18 cellular contexts compared by ENCODE assay signal in genomic region chr10:62810131-62810530, GRCh38. TPM values are rescaled to one million over a fixed set of nuclear protein-coding genes. Genes with fewer than 3 reads are reported as not detected.
DNase-seq lines count a peak whose midpoint lies in the region; ATAC-seq, FAIRE-seq and TF ChIP-seq lines count a peak whose summit lies in the region.
"Had no signal": no experiment of that assay in that cellular context is flagged by ENCODE, and none has a peak within 500 bp of the region (broad histone marks: within the 10 kb centered on the region; RNA-seq: fewer than 3 reads in every experiment).

No MANE protein-coding gene starts in this region.

- DNase-seq in activated naive CD4-positive, alpha-beta T cell treated with anti-CD3 and anti-CD28 coated beads, Interleukin-2, amount 50 U/mL, for 72 hours (ENCODE audit: low spot score in 2 of 2) = no peak
- DNase-seq in activated naive CD4-positive, alpha-beta T cell treated with anti-CD3 and anti-CD28 coated beads, Interleukin-2, amount 50 U/mL, for 16 hours = no peak
- DNase-seq in MV-4-11 (lab: John Stamatoyannopoulos, UW) (peak; percentile 74), K562 (ENCODE audit: extremely low read depth in 1 of 4, low spot score in 3 of 4) (no peak), NCI-H524 (lab: John Stamatoyannopoulos, UW) (no peak)
- no peak for DNase-seq in stimulated activated CD4-positive, alpha-beta T cell treated with anti-CD3 and anti-CD28 coated beads, Interleukin-12 subunit alpha, Interleukin-12 subunit beta, amount 100 ng/mL, for 4 hours
- DNase-seq: CD8-positive, alpha-beta memory T cell; DMS79; NCI-H1417; NCI-H187; NCI-H2107; NCI-H2227 treated with DMSO at 0.1 percent for 48 hours; NCI-H510A treated with DMSO at 0.1 percent for 48 hours; PC-9 had no signal

- POLR2A ChIA-PET in K562 (lab: Yijun Ruan, JAX) = no interaction called here

- TF ChIP-seq RAD21 in K562 (CRISPR knock-in tag; conservative IDR thresholded peaks at IDR 0.05 in 1 of 2, IDR thresholded peaks at IDR 0.05 in 1 of 2) = no peak

- H3K4me1 ChIP-seq in K562 (replicated peaks in 1 of 2; ENCODE audit: control insufficient read depth in 2 of 2, insufficient read depth in 2 of 2, low read length in 2 of 2) = peaks cover 13 to 20% of the 10 kb centered on the region in 2 experiments; a peak in 4 of 5 replicates

- no peak overlapping the region for H3K4me3 Mint-ChIP-seq in stimulated activated memory B cell treated with anti-CD40 and anti-IgM and Interleukin-4, amounts not matched to agents 10 μg/mL and 1 μg/mL and 100 μg/mL, for 72 hours
- H3K4me3 Mint-ChIP-seq: CD8-positive, alpha-beta memory T cell had no signal

- H3K27me3 Mint-ChIP-seq in stimulated activated memory B cell treated with anti-CD40 and anti-IgM and Interleukin-4, amounts not matched to agents 10 μg/mL and 1 μg/mL and 100 μg/mL, for 72 hours = peaks cover 3% of the 10 kb centered on the region

- TF ChIP-seq CTCF in K562 (IDR thresholded peaks at IDR 0.05 in 2 of 3, conservative IDR thresholded peaks at IDR 0.05 in 1 of 3; ENCODE audit: insufficient read depth in 2 of 3, low read depth in 1 of 3, low read length in 3 of 3) = no peak

- H3K27ac ChIP-seq in K562 (ENCODE audit: extremely low read depth, low read depth, low read length) = no peak overlapping the region
- H3K27ac ChIP-seq: A549, BLaER1, PC-9 had no signal

- TF ChIP-seq EP300 in K562 (IDR thresholded peaks at IDR 0.05; ENCODE audit: low read length) = no peak

- BruUV-seq in K562 (replicated peaks; lab: Mats Ljungman, UMichigan) = no TSS peak

- no peak overlapping the region for H2AFZ ChIP-seq in K562 (ENCODE audit: low read depth, low read length)
- H2AFZ ChIP-seq: PC-9 had no signal

- no peak overlapping the region for H3K4me3 ChIP-seq in K562
- H3K4me3 ChIP-seq: A549, BLaER1, PC-9 had no signal

- no peak overlapping the region for H3K9ac ChIP-seq in K562 (ENCODE audit: insufficient read depth in 1 of 2, low read depth in 2 of 2, low read length in 2 of 2)
- H3K9ac ChIP-seq: BLaER1 had no signal

- in situ Hi-C loops in K562 (cut with MboI) = no loop called here

- H3K9me3 Mint-ChIP-seq in activated naive CD4-positive, alpha-beta T cell treated with anti-CD3 and anti-CD28 coated beads, Interleukin-2, amount 50 U/mL, for 72 hours = no peaks in the 10 kb centered on the region
- H3K9me3 Mint-ChIP-seq in stimulated activated memory B cell treated with anti-CD40 and anti-IgM and Interleukin-4, amounts not matched to agents 10 μg/mL and 1 μg/mL and 100 μg/mL, for 72 hours = no peaks in the 10 kb centered on the region
- H3K9me3 Mint-ChIP-seq: CD8-positive, alpha-beta memory T cell had no signal

- intact Hi-C loops in K562 (cut with micrococcal nuclease) = no loop called here

- H3K27ac Mint-ChIP-seq in activated naive CD4-positive, alpha-beta T cell treated with anti-CD3 and anti-CD28 coated beads, Interleukin-2, amount 50 U/mL, for 72 hours = peak overlapping the region; percentile 79 to 87
- peak overlapping the region; percentile 96 for H3K27ac Mint-ChIP-seq in stimulated activated memory B cell treated with anti-CD40 and anti-IgM and Interleukin-4, amounts not matched to agents 10 μg/mL and 1 μg/mL and 100 μg/mL, for 72 hours

- peaks cover 12 to 27% of the 10 kb centered on the region in 2 experiments; a peak in 4 of 5 replicates for H3K27me3 ChIP-seq in K562 (ENCODE audit: control insufficient read depth in 2 of 2, insufficient read depth in 2 of 2, low read length in 2 of 2)

- peaks cover 30% of the 10 kb centered on the region for H3K36me3 ChIP-seq in K562 (ENCODE audit: control insufficient read depth, insufficient read depth, low read length)

- H3K36me3 Mint-ChIP-seq in activated naive CD4-positive, alpha-beta T cell treated with anti-CD3 and anti-CD28 coated beads, Interleukin-2, amount 50 U/mL, for 72 hours = peaks cover 36 to 44% of the 10 kb centered on the region in 2 donors
- peaks cover 57% of the 10 kb centered on the region for H3K36me3 Mint-ChIP-seq in stimulated activated memory B cell treated with anti-CD40 and anti-IgM and Interleukin-4, amounts not matched to agents 10 μg/mL and 1 μg/mL and 100 μg/mL, for 72 hours

- peaks cover 75% of the 10 kb centered on the region for H3K4me1 Mint-ChIP-seq in stimulated activated memory B cell treated with anti-CD40 and anti-IgM and Interleukin-4, amounts not matched to agents 10 μg/mL and 1 μg/mL and 100 μg/mL, for 72 hours

- ATAC-seq in activated naive CD4-positive, alpha-beta T cell treated with anti-CD3 and anti-CD28 coated beads, Interleukin-2, amount 50 U/mL, for 72 hours = no peak
- no peak for ATAC-seq in K562
- ATAC-seq in stimulated activated memory B cell treated with anti-CD40 and anti-IgM and Interleukin-4, amounts not matched to agents 10 μg/mL and 1 μg/mL and 100 μg/mL, for 72 hours = no peak
- ATAC-seq: A549 had no signal

- peaks cover 17% of the 10 kb centered on the region for H4K20me1 ChIP-seq in K562 (replicated peaks; ENCODE audit: control insufficient read depth, insufficient read depth, low read length)

- peak; percentile 46 for FAIRE-seq in K562 (lab: Jason Lieb, UNC)
- FAIRE-seq: A549, H1 had no signal

- 83% methylated on average over 4 of the region's 4 CpGs for WGBS in K562 (ENCODE audit: insufficient coverage, low coverage, missing lambda C conversion rate)

- CTCF ChIA-PET in K562 (lab: Yijun Ruan, JAX; ENCODE audit: low intra/inter-chr PET ratio) = no interaction called here

- no peaks in the 10 kb centered on the region for H3K9me3 ChIP-seq in K562 (replicated peaks; ENCODE audit: control insufficient read depth, insufficient read depth, low read depth, low read length)
- H3K9me3 ChIP-seq: A549, BLaER1 had no signal

- no peak overlapping the region for H3K4me2 ChIP-seq in K562 (ENCODE audit: insufficient read depth, low read length)
- H3K4me2 ChIP-seq: A549, BLaER1, PC-9 had no signal

- peaks cover 34% of the 10 kb centered on the region for H3K79me2 ChIP-seq in K562 (ENCODE audit: control insufficient read depth, insufficient read depth, low read length)

- H3K9me1 ChIP-seq in K562 (ENCODE audit: control insufficient read depth, insufficient read depth, low read length) = peaks cover 3% of the 10 kb centered on the region

- TF ChIP-seq POLR2A in K562 (conservative IDR thresholded peaks at IDR 0.05) = no peak

TF ChIP-seq in K562, 482 proteins besides CTCF, POLR2A, EP300 and RAD21 (continues in another document):
- TF ChIP-seq U2AF2 (optimal IDR thresholded peaks at IDR 0.05; ENCODE audit: low read depth, low read length) (no peak), BACH1 (tag; IDR thresholded peaks at IDR 0.05) (no peak), SUPT5H (IDR thresholded peaks at IDR 0.05) (no peak), RHOXF2B (CRISPR knock-in tag; conservative IDR thresholded peaks at IDR 0.05) (no peak), NFIC (IDR thresholded peaks at IDR 0.05) (no peak)

RNA-seq across cellular contexts. Expression of gene ADO, which starts 5.6 kb away (rescaled TPM):
- 10 to 100 TPM; 16.6 to 17.1 TPM for total RNA-seq in activated naive CD4-positive, alpha-beta T cell treated with anti-CD3 and anti-CD28 coated beads, Interleukin-2, amount 50 U/mL, for 72 hours
- 7.7 and 9.9 TPM in 2 replicates for total RNA-seq in K562 (2011; cell fraction: chromatin; rRNA removed; ENCODE audit: low replicate concordance)
- 12.4 and 12.8 TPM in 2 replicates for total RNA-seq in K562 (2011; cell fraction: nucleolus; rRNA removed)
- total RNA-seq in K562 (2011; cell fraction: nucleoplasm; rRNA removed) = 13.9 and 17.6 TPM in 2 replicates
- total RNA-seq in K562 (2014; rRNA removed) (19.5 and 23.8 TPM in 2 replicates), K562 (2014; rRNA removed; fragmentation: Illumina TruSeq; extraction: Trizol) (13.1 and 14.7 TPM in 2 replicates), K562 (2015; rRNA removed; fragmentation: Illumina TruSeq; extraction: Trizol) (18.1 and 19.5 TPM in 2 replicates), K562 (2021) (20.0 and 20.6 TPM in 2 replicates)
- polyA plus RNA-seq in K562 (2011; rRNA removed) (14.4 and 16.8 TPM in 2 replicates), K562 (2014; fragmentation: Illumina TruSeq; extraction: Trizol) (14.1 and 16.1 TPM in 2 replicates), K562 (2014; fragmentation: Nextera tagmentation; extraction: Ambion mirVana) (1 to 10 TPM; 3.0 to 3.8 TPM), K562 (2014; rRNA removed) (15.3 and 15.6 TPM in 2 replicates)
- 9.7 and 16.6 TPM in 2 replicates for polyA plus RNA-seq in K562 (2011; cell fraction: cytosol; rRNA removed)
- polyA plus RNA-seq in K562 (2011; cell fraction: nucleus; rRNA removed) = 7.9 and 8.7 TPM in 2 replicates
- 12.4 and 15.8 TPM in 2 replicates for polyA plus RNA-seq in K562 (2012)
- 18.8 and 20.3 TPM in 2 replicates for polyA minus RNA-seq in K562 (2011; rRNA and poly(A)+ RNA removed)
- polyA minus RNA-seq in K562 (2011; cell fraction: cytosol; rRNA and poly(A)+ RNA removed) = 13.3 and 13.8 TPM in 2 replicates
- polyA minus RNA-seq in K562 (2011; cell fraction: nucleus; rRNA and poly(A)+ RNA removed) = 12.3 and 17.2 TPM in 2 replicates

RNA-seq across cellular contexts. Expression of gene EGR2, which starts 6.0 kb away (rescaled TPM):
- total RNA-seq in activated naive CD4-positive, alpha-beta T cell treated with anti-CD3 and anti-CD28 coated beads, Interleukin-2, amount 50 U/mL, for 72 hours = 10 to 100 TPM; 43.0 to 54.5 TPM
- 0.30 and 0.81 TPM in 2 replicates for total RNA-seq in K562 (2011; cell fraction: chromatin; rRNA removed; ENCODE audit: low replicate concordance)
- 0.79 and 0.83 TPM in 2 replicates for total RNA-seq in K562 (2011; cell fraction: nucleolus; rRNA removed)
- 0.51 and 0.69 TPM in 2 replicates for total RNA-seq in K562 (2011; cell fraction: nucleoplasm; rRNA removed)
- total RNA-seq in K562 (2014; rRNA removed) (0.24 TPM in 1 of 2 replicates, not detected in the other), K562 (2014; rRNA removed; fragmentation: Illumina TruSeq; extraction: Trizol) (0.11 and 0.19 TPM in 2 replicates), K562 (2015; rRNA removed; fragmentation: Illumina TruSeq; extraction: Trizol) (not detected in 2 replicates), K562 (2021) (0.18 and 0.83 TPM in 2 replicates)
- polyA plus RNA-seq in K562 (2011; rRNA removed) (0.08 and 0.09 TPM in 2 replicates), K562 (2014; fragmentation: Illumina TruSeq; extraction: Trizol) (0.11 and 0.12 TPM in 2 replicates), K562 (2014; fragmentation: Nextera tagmentation; extraction: Ambion mirVana) (not detected), K562 (2014; rRNA removed) (0.03 and 0.15 TPM in 2 replicates)
- polyA plus RNA-seq in K562 (2011; cell fraction: cytosol; rRNA removed) = 0.06 and 0.31 TPM in 2 replicates
- polyA plus RNA-seq in K562 (2011; cell fraction: nucleus; rRNA removed) = 0.37 and 1.4 TPM in 2 replicates
- polyA plus RNA-seq in K562 (2012) = 0.25 and 0.47 TPM in 2 replicates
- polyA minus RNA-seq in K562 (2011; rRNA and poly(A)+ RNA removed) = 0.09 and 0.70 TPM in 2 replicates
- not detected in 2 replicates for polyA minus RNA-seq in K562 (2011; cell fraction: cytosol; rRNA and poly(A)+ RNA removed)
- polyA minus RNA-seq in K562 (2011; cell fraction: nucleus; rRNA and poly(A)+ RNA removed) = 0.33 and 0.81 TPM in 2 replicates
- polyA plus RNA-seq: CD8-positive, alpha-beta memory T cell had no signal

Comparison
In these comparisons a context has a peak if more than half of its experiments do, and no peak if none do; other contexts are left out.
1. RNA of gene EGR2, which starts 6.0 kb away (total RNA-seq): 43.0 to 54.5 TPM in activated naive CD4-positive, alpha-beta T cell treated with anti-CD3 and anti-CD28 coated beads, Interleukin-2, amount 50 U/mL, for 72 hours; 0.11 to 0.83 TPM in K562; every median in the first group is over 10 times any median in the second.